Comparison of ENCODE assay signal across 8 cellular contexts in the genomic region with DNA sequence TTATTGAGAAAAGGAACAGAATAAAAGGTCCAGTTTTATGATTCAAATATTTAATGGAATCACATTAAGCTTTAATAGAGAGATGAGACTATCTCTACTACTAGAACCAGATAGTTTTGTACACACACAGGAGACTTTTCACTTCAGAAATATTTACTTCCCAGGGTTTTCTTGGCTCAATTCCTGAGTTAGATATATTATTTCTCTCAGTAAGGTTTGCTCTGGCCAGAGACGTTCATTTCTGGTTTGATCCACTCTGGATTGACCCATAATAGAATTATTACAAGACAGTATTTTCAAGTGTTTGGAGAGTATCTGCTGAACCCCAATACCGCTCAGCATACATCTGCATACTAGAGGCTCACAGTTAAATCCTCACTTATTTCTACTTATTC. TPM values are rescaled to one million over a fixed set of nuclear protein-coding genes. Genes with fewer than 3 reads are reported as not detected.
DNase-seq lines count a peak whose midpoint lies in the region; ATAC-seq, FAIRE-seq and TF ChIP-seq lines count a peak whose summit lies in the region.

No MANE protein-coding gene starts in this region.

- peaks cover 4 to 13% of the 10 kb centered on the region in 2 donors for H3K36me3 Mint-ChIP-seq in activated T-cell treated with anti-CD3 and anti-CD28 coated beads, Interleukin-2, amount 50 U/mL, for 72 hours (ENCODE audit: insufficient read depth in 2 of 2)
- H3K36me3 Mint-ChIP-seq in type B pancreatic cell: peaks cover 6% of the 10 kb centered on the region

- POLR2A ChIA-PET in GM12878 (lab: Charles Lee): interaction anchor here (2.3 kb wide), 1 partner anchor 71 kb away, joined by 8 read pairs; no protein-coding TSS in a partner anchor

- intact Hi-C loops in GM12878 (cut with micrococcal nuclease; ENCODE audit: unreplicated experiment) (loop anchor here (2.0 to 5.0 kb wide), 3 partner anchors 69 to 676 kb away; partner anchors contain the start of gene TRAF5), lower leg skin (cut with DNase I; ENCODE audit: low total_unique reads) (no loop called here)

- H3K79me2 ChIP-seq in GM12878 (ENCODE audit: control insufficient read depth, insufficient read depth, low read length): peaks cover 20% of the 10 kb centered on the region

- TF ChIP-seq CTCF in GM12878 (IDR thresholded peaks at IDR 0.05 in 2 of 3, conservative IDR thresholded peaks at IDR 0.05 in 1 of 3; ENCODE audit: control insufficient read depth in 2 of 3, extremely low read depth in 1 of 3, insufficient read depth in 1 of 3, low read depth in 3 of 3, low read length in 3 of 3) (no peak), lower leg skin (IDR thresholded peaks at IDR 0.05) (no peak), type B pancreatic cell (conservative IDR thresholded peaks at IDR 0.05) (no peak)

- H3K4me1 ChIP-seq in GM12878 (ENCODE audit: control insufficient read depth, insufficient read depth, low read length): no peaks in the 10 kb centered on the region

- DNase-seq in activated T-cell treated with anti-CD3 and anti-CD28 coated beads, Interleukin-2, amount 50 U/mL, for 72 hours: no peak
- no peak for DNase-seq in activated T-cell treated with anti-CD3 and anti-CD28 coated beads, Interleukin-2, amount 50 U/mL, for 48 hours
- DNase-seq in GM12878 (ENCODE audit: low read depth, low spot score) (no peak), lower leg skin (ENCODE audit: low spot score in 2 of 2) (no peak), type B pancreatic cell (ENCODE audit: extremely low spot score, unreplicated experiment) (no peak), NCI-H2107 (lab: John Stamatoyannopoulos, UW) (no peak), NCI-H146 (lab: John Stamatoyannopoulos, UW) (no peak)

- no peak for TF ChIP-seq RAD21 in GM12878 (IDR thresholded peaks at IDR 0.05; ENCODE audit: insufficient read depth, low read depth, low read length)

- SMC1A ChIA-PET in GM12878 (lab: Charles Lee; ENCODE audit: uncharacterized antibody, unreplicated experiment): interaction anchor here (1.3 kb wide), 1 partner anchor 65 kb away, joined by 4 read pairs; no protein-coding TSS in a partner anchor

- RAD21 ChIA-PET in GM12878 (lab: Charles Lee; ENCODE audit: unreplicated experiment): interaction anchor here (0.9 to 1.2 kb wide), 2 partner anchors 70 to 810 kb away, joined by 3 to 4 read pairs; no protein-coding TSS in a partner anchor

- peaks cover 15% of the 10 kb centered on the region for H3K4me1 Mint-ChIP-seq in activated T-cell treated with anti-CD3 and anti-CD28 coated beads, Interleukin-2, amount 50 U/mL, for 72 hours (ENCODE audit: low read depth)
- peaks cover 21% of the 10 kb centered on the region for H3K4me1 Mint-ChIP-seq in type B pancreatic cell (ENCODE audit: unreplicated experiment)

- no peaks in the 10 kb centered on the region for H3K36me3 ChIP-seq in GM12878 (ENCODE audit: control insufficient read depth in 2 of 2, insufficient read depth in 2 of 2, low read length in 1 of 2)

- peak overlapping the region; percentile 87 to 97 for H3K4me3 Mint-ChIP-seq in activated T-cell treated with anti-CD3 and anti-CD28 coated beads, Interleukin-2, amount 50 U/mL, for 72 hours
- H3K4me3 Mint-ChIP-seq in type B pancreatic cell: peak overlapping the region; percentile 92

- H3K4me3 ChIP-seq in GM12878: peak overlapping the region; percentile 72
- H3K4me3 ChIP-seq in lower leg skin (ENCODE audit: low read depth, poor library complexity, severe bottlenecking): peak overlapping the region; percentile 50

- no peaks in the 10 kb centered on the region for H3K27me3 Mint-ChIP-seq in activated T-cell treated with anti-CD3 and anti-CD28 coated beads, Interleukin-2, amount 50 U/mL, for 72 hours (ENCODE audit: low read depth)
- H3K27me3 Mint-ChIP-seq in type B pancreatic cell: no peaks in the 10 kb centered on the region

- H3K27ac Mint-ChIP-seq in activated T-cell treated with anti-CD3 and anti-CD28 coated beads, Interleukin-2, amount 50 U/mL, for 72 hours: peak overlapping the region; percentile 97
- peak overlapping the region; percentile 96 for H3K27ac Mint-ChIP-seq in type B pancreatic cell

- no peaks in the 10 kb centered on the region for H4K20me1 ChIP-seq in GM12878 (ENCODE audit: control insufficient read depth, insufficient read depth)

- in situ Hi-C loops in GM12878 (cut with MboI): no loop called here

- BruUV-seq in GM12878 (replicated peaks; lab: Mats Ljungman, UMichigan): no TSS peak

- no peaks in the 10 kb centered on the region for H3K9me3 ChIP-seq in GM12878 (replicated peaks; ENCODE audit: control insufficient read depth, insufficient read depth, low read length)

- no peak for FAIRE-seq in GM12878 (lab: Jason Lieb, UNC)

- peak overlapping the region; percentile 96 for H3K27ac ChIP-seq in GM12878 (ENCODE audit: control insufficient read depth, insufficient read depth)

- 3% methylated on average over 2 of the region's 2 CpGs for WGBS in GM12878 (ENCODE audit: insufficient coverage, insufficient replicate concordance, low lambda C conversion rate, missing lambda C conversion rate)
- WGBS in lower leg skin, 2 donors: 8 to 10% methylated on average over 2 of the region's 2 CpGs

- peak overlapping the region; percentile 93 for H3K4me2 ChIP-seq in GM12878 (ENCODE audit: control insufficient read depth, insufficient read depth)

- CTCF ChIA-PET in GM12878 (lab: Yijun Ruan, JAX): interaction anchor here (0.7 to 2.3 kb wide), 11 partner anchors 8 to 884 kb away, joined by 3 to 7 read pairs (median 3); no protein-coding TSS in a partner anchor

- ATAC-seq in activated T-cell treated with anti-CD3 and anti-CD28 coated beads, Interleukin-2, amount 50 U/mL, for 72 hours (replicated peaks in 1 of 2): no peak
- no peak for ATAC-seq in GM12878
- ATAC-seq in GM21619 (IDR thresholded peaks at IDR 0.05; ENCODE audit: unreplicated experiment): no peak

- no peaks in the 10 kb centered on the region for H3K27me3 ChIP-seq in GM12878 (replicated peaks in 1 of 2; ENCODE audit: control insufficient read depth in 2 of 2, insufficient read depth in 2 of 2, low read length in 1 of 2)

- no peak overlapping the region; the same call in 1 of the 2 replicates for H2AFZ ChIP-seq in GM12878 (ENCODE audit: control insufficient read depth, low read depth, low read length)

- H3K9me3 Mint-ChIP-seq in activated T-cell treated with anti-CD3 and anti-CD28 coated beads, Interleukin-2, amount 50 U/mL, for 72 hours: no peaks in the 10 kb centered on the region
- H3K9me3 Mint-ChIP-seq in type B pancreatic cell: no peaks in the 10 kb centered on the region

- no peak for TF ChIP-seq EP300 in GM12878 (IDR thresholded peaks at IDR 0.05; ENCODE audit: borderline replicate concordance in 1 of 2, control insufficient read depth in 1 of 2, low read depth in 2 of 2, low read length in 2 of 2)

- peak overlapping the region; percentile 96 for H3K9ac ChIP-seq in GM12878 (ENCODE audit: control insufficient read depth, insufficient read depth, low read length)

- no peak for TF ChIP-seq POLR2A in GM12878 (IDR thresholded peaks at IDR 0.05; ENCODE audit: low read depth, low read length)
- no peak for TF ChIP-seq POLR2A in lower leg skin (IDR thresholded peaks at IDR 0.05)

TF ChIP-seq in GM12878, 131 proteins besides CTCF, POLR2A, EP300 and RAD21 (continues in another document):
- TF ChIP-seq SRF (IDR thresholded peaks at IDR 0.05; ENCODE audit: low read depth in 2 of 2, low read length in 2 of 2): no peak
- no peak for TF ChIP-seq YBX1 (IDR thresholded peaks at IDR 0.05)
- TF ChIP-seq, protein P1, sequence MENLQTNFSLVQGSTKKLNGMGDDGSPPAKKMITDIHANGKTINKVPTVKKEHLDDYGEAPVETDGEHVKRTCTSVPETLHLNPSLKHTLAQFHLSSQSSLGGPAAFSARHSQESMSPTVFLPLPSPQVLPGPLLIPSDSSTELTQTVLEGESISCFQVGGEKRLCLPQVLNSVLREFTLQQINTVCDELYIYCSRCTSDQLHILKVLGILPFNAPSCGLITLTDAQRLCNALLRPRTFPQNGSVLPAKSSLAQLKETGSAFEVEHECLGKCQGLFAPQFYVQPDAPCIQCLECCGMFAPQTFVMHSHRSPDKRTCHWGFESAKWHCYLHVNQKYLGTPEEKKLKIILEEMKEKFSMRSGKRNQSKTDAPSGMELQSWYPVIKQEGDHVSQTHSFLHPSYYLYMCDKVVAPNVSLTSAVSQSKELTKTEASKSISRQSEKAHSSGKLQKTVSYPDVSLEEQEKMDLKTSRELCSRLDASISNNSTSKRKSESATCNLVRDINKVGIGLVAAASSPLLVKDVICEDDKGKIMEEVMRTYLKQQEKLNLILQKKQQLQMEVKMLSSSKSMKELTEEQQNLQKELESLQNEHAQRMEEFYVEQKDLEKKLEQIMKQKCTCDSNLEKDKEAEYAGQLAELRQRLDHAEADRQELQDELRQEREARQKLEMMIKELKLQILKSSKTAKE (IDR thresholded peaks at IDR 0.05; ENCODE audit: low read depth, poor library complexity, severe bottlenecking): no peak
- no peak for TF ChIP-seq ZNF217 (IDR thresholded peaks at IDR 0.05)

RNA-seq across cellular contexts. Expression of gene RCOR3, which starts 1.3 kb away (rescaled TPM):
- 10 to 100 TPM; 50.2 to 61.0 TPM for total RNA-seq in activated T-cell treated with anti-CD3 and anti-CD28 coated beads, Interleukin-2, amount 50 U/mL, for 72 hours
- 188 and 191 TPM in 2 replicates for total RNA-seq in GM12878 (2013; cell fraction: nucleolus; rRNA removed)
- total RNA-seq in GM12878 (2014; rRNA removed) (14.9 and 18.5 TPM in 2 replicates), GM12878 (2014; rRNA removed; fragmentation: Illumina TruSeq; extraction: Trizol) (22.3 and 26.9 TPM in 2 replicates), GM12878 (2021) (24.8 and 25.2 TPM in 2 replicates), lower leg skin (10 to 100 TPM; 28.1 to 55.0 (median 43.5) TPM), type B pancreatic cell (ENCODE audit: low replicate concordance) (47.9 and 52.8 TPM in 2 replicates)
- polyA plus RNA-seq in GM12878 (2011; ENCODE audit: low read depth): 17.5 TPM
- polyA plus RNA-seq in GM12878 (2011; rRNA removed) (55.0 and 55.5 TPM in 2 replicates), GM12878 (2014; fragmentation: Illumina TruSeq; extraction: Trizol) (28.8 and 29.9 TPM in 2 replicates), GM12878 (2014; fragmentation: Nextera tagmentation; extraction: Ambion mirVana) (1 to 10 TPM; 8.0 to 8.2 TPM), GM12878 (2014; rRNA removed) (20.2 and 26.6 TPM in 2 replicates), GM12878 (2016; fragmentation: Nextera tagmentation; extraction: Ambion mirVana) (10 to 100 TPM; 25.0 to 26.8 TPM)
- polyA plus RNA-seq in GM12878 (2011; cell fraction: cytosol; rRNA removed): 23.9 and 28.9 TPM in 2 replicates
- 84.7 and 102 TPM in 2 replicates for polyA plus RNA-seq in GM12878 (2011; cell fraction: nucleus; rRNA removed)
- 22.6 and 24.1 TPM in 2 replicates for polyA plus RNA-seq in GM12878 (2012)
- 53.6 and 71.5 TPM in 2 replicates for polyA minus RNA-seq in GM12878 (2011; rRNA and poly(A)+ RNA removed)
- polyA minus RNA-seq in GM12878 (2011; cell fraction: cytosol; rRNA and poly(A)+ RNA removed): 19.1 and 21.1 TPM in 2 replicates
- polyA minus RNA-seq in GM12878 (2011; cell fraction: nucleus; rRNA and poly(A)+ RNA removed): 67.8 and 106 TPM in 2 replicates
